ENCODE assay signal across 8 cellular contexts in genomic region chr22:29883045-29883830, GRCh38. TPM values are rescaled to one million over a fixed set of nuclear protein-coding genes. Genes with fewer than 3 reads are reported as not detected.
DNase-seq lines count a peak whose midpoint lies in the region; ATAC-seq and TF ChIP-seq lines count a peak whose summit lies in the region.

Gene MTMR3, plus strand, starts transcription at chr22:29883174. Its CDS starts 87,886 bp downstream, at chr22:29971060.

- H3K4me1 Mint-ChIP-seq in activated CD4-positive, alpha-beta T cell treated with anti-CD3 and anti-CD28 coated beads, Interleukin-2, amount 10 ng/mL, durations not matched to agents 7 days and 5 days, result peaks cover 9% of the 10 kb centered on the region

- no peaks in the 10 kb centered on the region for H3K27me3 ChIP-seq in ACC112 (ENCODE audit: insufficient read depth, low read length)

- CTCF ChIA-PET in activated CD4-positive, alpha-beta T cell treated with anti-CD3 and anti-CD28 coated beads, Interleukin-2, amount 10 ng/mL, durations not matched to agents 7 days and 5 days (lab: Charles Lee), result interaction anchor here (0.7 to 1.1 kb wide), 3 partner anchors 10 to 18 kb away, joined by 3 read pairs; no protein-coding TSS in a partner anchor

- H3K4me1 ChIP-seq in ACC112 (ENCODE audit: control insufficient read depth, insufficient read depth, low read length, unreplicated experiment), result peaks cover 2% of the 10 kb centered on the region

- no peaks in the 10 kb centered on the region for H3K9me3 Mint-ChIP-seq in activated CD4-positive, alpha-beta T cell treated with anti-CD3 and anti-CD28 coated beads, Interleukin-2, amount 10 ng/mL, durations not matched to agents 7 days and 5 days

- H3K36me3 Mint-ChIP-seq in activated CD4-positive, alpha-beta T cell treated with anti-CD3 and anti-CD28 coated beads, Interleukin-2, amount 10 ng/mL, durations not matched to agents 7 days and 5 days (ENCODE audit: low read depth), result peaks cover 3% of the 10 kb centered on the region

- no peaks in the 10 kb centered on the region for H3K27me3 Mint-ChIP-seq in activated CD4-positive, alpha-beta T cell treated with anti-CD3 and anti-CD28 coated beads, Interleukin-2, amount 10 ng/mL, durations not matched to agents 7 days and 5 days

- DNase-seq in NCI-H510A (lab: John Stamatoyannopoulos, UW) (peak; percentile 66), coronary artery (ENCODE audit: low spot score) (peak; percentile 94), left lobe of liver (ENCODE audit: low spot score) (peak; percentile 97)
- peak; percentile 89 for DNase-seq in activated CD4-positive, alpha-beta T cell treated with anti-CD3 and anti-CD28 coated beads, Interleukin-2, amount 10 ng/mL, durations not matched to agents 7 days and 5 days
- DNase-seq in stimulated activated CD4-positive, alpha-beta T cell treated with anti-CD3 and anti-CD28 coated beads, Interleukin-2, amount 100 ng/mL, for 24 hours, result peak; percentile 94 to 97

- POLR2A ChIA-PET in activated CD4-positive, alpha-beta T cell treated with anti-CD3 and anti-CD28 coated beads, Interleukin-2, amount 10 ng/mL, durations not matched to agents 7 days and 5 days (lab: Charles Lee), result interaction anchor here (0.7 kb wide), 1 partner anchor 421 kb away, joined by 3 read pairs; no protein-coding TSS in a partner anchor

- H3K36me3 ChIP-seq in ACC112 (ENCODE audit: insufficient read depth, low read length), result no peaks in the 10 kb centered on the region

- peak within 1 kb of the TSS; percentile 82 for H3K27ac Mint-ChIP-seq in activated CD4-positive, alpha-beta T cell treated with anti-CD3 and anti-CD28 coated beads, Interleukin-2, amount 10 ng/mL, durations not matched to agents 7 days and 5 days

- no peak for TF ChIP-seq CTCF in coronary artery (IDR thresholded peaks at IDR 0.05)

- H3K27ac ChIP-seq in ACC112 (ENCODE audit: low read depth, low read length) (peak within 1 kb of the TSS; percentile 54; the same call in 1 of the 2 replicates), coronary artery (peak within 1 kb of the TSS; percentile 94 to 97)

- peak within 1 kb of the TSS; percentile 87 for H2AFZ ChIP-seq in ACC112 (ENCODE audit: low read length, unreplicated experiment)

- H3K4me3 Mint-ChIP-seq in activated CD4-positive, alpha-beta T cell treated with anti-CD3 and anti-CD28 coated beads, Interleukin-2, amount 10 ng/mL, durations not matched to agents 7 days and 5 days, result peak within 1 kb of the TSS; percentile 89

- ATAC-seq in GM18867 (IDR thresholded peaks at IDR 0.05; ENCODE audit: unreplicated experiment) (peak; percentile 70), HG03175 (IDR thresholded peaks at IDR 0.05; ENCODE audit: unreplicated experiment) (peak; percentile 76), left lobe of liver (peak; percentile 91)

- H3K79me2 ChIP-seq in ACC112 (ENCODE audit: control insufficient read depth, insufficient read depth, low read length, unreplicated experiment), result peaks cover 43% of the 10 kb centered on the region

- H3K4me3 ChIP-seq in ACC112 (ENCODE audit: low read depth, low read length), result peak within 1 kb of the TSS; percentile 91
- peak within 1 kb of the TSS; percentile 96 for H3K4me3 ChIP-seq in coronary artery

RNA-seq across cellular contexts. Expression of gene MTMR3, which starts in this region (rescaled TPM):
- 10 to 100 TPM; 24.3 to 27.9 TPM for total RNA-seq in activated CD4-positive, alpha-beta T cell treated with anti-CD3 and anti-CD28 coated beads, Interleukin-2, amount 10 ng/mL, durations not matched to agents 7 days and 5 days
- 12.8 TPM for total RNA-seq in left lobe of liver

Comparison
In these comparisons a context has a peak if more than half of its experiments do, and no peak if none do; other contexts are left out.
1. Peak in every context shown above with its lines: DNase-seq, ATAC-seq, H3K4me3 ChIP-seq and H3K27ac ChIP-seq.